In the genomic region with DNA sequence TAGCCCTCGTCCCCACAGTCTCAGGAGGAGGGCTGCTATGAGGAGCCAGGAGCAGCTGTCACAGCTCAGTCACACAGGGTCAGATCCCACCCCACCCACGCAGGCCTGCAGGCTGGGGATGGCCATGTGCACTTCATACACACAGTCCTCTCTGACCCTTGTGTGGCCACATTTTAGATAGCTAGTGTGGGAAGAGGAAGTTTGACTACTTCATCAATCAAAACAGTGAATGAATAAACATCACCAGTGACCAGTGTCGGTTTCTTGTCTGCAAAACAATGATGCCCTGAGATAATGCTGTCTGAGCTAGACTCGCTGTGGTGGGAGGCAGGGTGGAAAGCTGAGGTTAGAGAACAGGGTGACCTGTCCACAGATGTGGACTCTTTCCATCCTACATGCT, we compare ENCODE assay signal across 15 cellular contexts.
A peak's percentile ranks its signal among the peaks of the same experiment; 100 is the strongest.
DNase-seq lines count a peak whose midpoint lies in the region; ATAC-seq and TF ChIP-seq lines count a peak whose summit lies in the region.
"Had no signal": no experiment of that assay in that cellular context is flagged by ENCODE, and none has a peak within 500 bp of the region (broad histone marks: within the 10 kb centered on the region; RNA-seq: fewer than 3 reads in every experiment).

No MANE protein-coding gene starts in this region.

- H3K9me3 ChIP-seq in OCI-LY1 (ENCODE audit: low read length) (no peaks in the 10 kb centered on the region), right lobe of liver (no peaks in the 10 kb centered on the region), testis (no peaks in the 10 kb centered on the region)

- H3K27me3 ChIP-seq in OCI-LY1 (ENCODE audit: insufficient read depth, low read length) (no peaks in the 10 kb centered on the region), right lobe of liver (no peaks in the 10 kb centered on the region), testis (no peaks in the 10 kb centered on the region)

- peak overlapping the region; percentile 29; the same call in 1 of the 2 replicates for H3K9ac ChIP-seq in OCI-LY1 (ENCODE audit: low read length)

- H3F3A ChIP-seq in OCI-LY1 (ENCODE audit: insufficient read depth, low read length): no peaks in the 10 kb centered on the region

- H3K27ac Mint-ChIP-seq in stimulated activated naive CD8-positive, alpha-beta T cell treated with anti-CD3 and anti-CD28 coated beads, Interleukin-15, amount 100 ng/mL, for 72 hours: no peak overlapping the region
- H3K27ac Mint-ChIP-seq: naive thymus-derived CD8-positive, alpha-beta T cell had no signal

- intact Hi-C loops in right lobe of liver (cut with DNase I): loop anchor here (10.0 kb wide), 2 partner anchors 57 to 187 kb away; no protein-coding TSS in a partner anchor
- intact Hi-C loops in testis (cut with DNase I; ENCODE audit: low total_unique reads): loop anchor here (10.0 kb wide), 1 partner anchor 187 kb away; no protein-coding TSS in a partner anchor

- 50% methylated on average over 3 of the region's 4 CpGs for WGBS in right lobe of liver (ENCODE audit: insufficient coverage, low coverage, low lambda C conversion rate, missing lambda C conversion rate)
- 62 to 64% methylated on average over 4 of the region's 4 CpGs for WGBS in testis, 2 donors

- peaks cover 7% of the 10 kb centered on the region for H3K27me3 Mint-ChIP-seq in stimulated activated naive CD8-positive, alpha-beta T cell treated with anti-CD3 and anti-CD28 coated beads, Interleukin-15, amount 100 ng/mL, for 72 hours

- H3K4me1 ChIP-seq in OCI-LY1 (ENCODE audit: insufficient read depth, low read length, severe bottlenecking) (peaks cover 58% of the 10 kb centered on the region), right lobe of liver (peaks cover 0 to 5% (median 0%) of the 10 kb centered on the region in 4 donors), testis (no peaks in the 10 kb centered on the region)

- ATAC-seq in right lobe of liver (peak; percentile 32 to 75 (median 52)), GM19397 (IDR thresholded peaks at IDR 0.05; ENCODE audit: unreplicated experiment) (no peak)
- ATAC-seq in stimulated activated naive CD8-positive, alpha-beta T cell treated with anti-CD3 and anti-CD28 coated beads, Interleukin-15, amount 100 ng/mL, for 72 hours: no peak
- ATAC-seq: left ventricle myocardium superior; naive thymus-derived CD8-positive, alpha-beta T cell had no signal

- H3K4me3 ChIP-seq in OCI-LY1 (ENCODE audit: low read depth, low read length, poor library complexity, severe bottlenecking) (no peak overlapping the region), choroid plexus epithelial cell (ENCODE audit: low read depth, low read length) (no peak overlapping the region), right lobe of liver (no peak overlapping the region), testis (no peak overlapping the region)

- no peak for TF ChIP-seq CTCF in OCI-LY1 (IDR thresholded peaks at IDR 0.05; ENCODE audit: low read length)
- no peak for TF ChIP-seq CTCF in choroid plexus epithelial cell (conservative IDR thresholded peaks at IDR 0.05; ENCODE audit: low read depth, low read length)
- no peak for TF ChIP-seq CTCF in right lobe of liver (IDR thresholded peaks at IDR 0.05)
- no peak for TF ChIP-seq CTCF in testis (IDR thresholded peaks at IDR 0.05)

- H3K4me1 Mint-ChIP-seq in stimulated activated naive CD8-positive, alpha-beta T cell treated with anti-CD3 and anti-CD28 coated beads, Interleukin-15, amount 100 ng/mL, for 72 hours: no peaks in the 10 kb centered on the region
- H3K4me1 Mint-ChIP-seq: naive thymus-derived CD8-positive, alpha-beta T cell had no signal

- H4K20me1 ChIP-seq in OCI-LY1 (ENCODE audit: insufficient read depth, low read length): no peaks in the 10 kb centered on the region

- no peaks in the 10 kb centered on the region for H3K9me3 Mint-ChIP-seq in stimulated activated naive CD8-positive, alpha-beta T cell treated with anti-CD3 and anti-CD28 coated beads, Interleukin-15, amount 100 ng/mL, for 72 hours
- H3K9me3 Mint-ChIP-seq: H9; naive thymus-derived CD8-positive, alpha-beta T cell had no signal

- no peak for TF ChIP-seq POLR2A in right lobe of liver (IDR thresholded peaks at IDR 0.05)
- no peak for TF ChIP-seq POLR2A in testis (IDR thresholded peaks at IDR 0.05)

- no peak overlapping the region for H2AFZ ChIP-seq in OCI-LY1 (ENCODE audit: low read length)

- H3K27ac ChIP-seq in OCI-LY1 (ENCODE audit: low read depth, low read length, poor library complexity, severe bottlenecking) (peak overlapping the region; percentile 53), right lobe of liver (no peak overlapping the region), substantia nigra (ENCODE audit: low read depth, low read length, poor library complexity, severe bottlenecking) (peak overlapping the region; percentile 80), testis (no peak overlapping the region)

- no peak overlapping the region for H3K4me3 Mint-ChIP-seq in stimulated activated naive CD8-positive, alpha-beta T cell treated with anti-CD3 and anti-CD28 coated beads, Interleukin-15, amount 100 ng/mL, for 72 hours
- H3K4me3 Mint-ChIP-seq: H9; naive thymus-derived CD8-positive, alpha-beta T cell had no signal

- no peaks in the 10 kb centered on the region for H3K36me3 ChIP-seq in OCI-LY1 (ENCODE audit: insufficient read depth, low read length)
- no peaks in the 10 kb centered on the region for H3K36me3 ChIP-seq in right lobe of liver
- H3K36me3 ChIP-seq in testis (ENCODE audit: low read depth, missing control alignments): no peaks in the 10 kb centered on the region

- H3K9me2 ChIP-seq in OCI-LY1 (ENCODE audit: low read depth, low read length): no peaks in the 10 kb centered on the region

- H3K79me2 ChIP-seq in OCI-LY1 (ENCODE audit: insufficient read depth, low read length): no peaks in the 10 kb centered on the region

- 0 out of 2 replicates have a peak overlapping the region, but pooled peaks have one; percentile 1 for H3K4me2 ChIP-seq in OCI-LY1 (ENCODE audit: low read length)

- DNase-seq in choroid plexus epithelial cell (ENCODE audit: low read depth): peak; percentile 55
- no peak for DNase-seq in right lobe of liver
- peak in 5 of 49 donors; percentile 3 to 16 (median 10) for DNase-seq in substantia nigra (lab: John Stamatoyannopoulos, UW)
- DNase-seq in testis: no peak
- no peak for DNase-seq in stimulated activated naive CD8-positive, alpha-beta T cell treated with anti-CD3 and anti-CD28 coated beads, Interleukin-15, amount 100 ng/mL, for 72 hours
- DNase-seq: activated gamma-delta T cell; effector memory CD4-positive, alpha-beta T cell; H9; left ventricle myocardium superior; naive thymus-derived CD8-positive, alpha-beta T cell; NCI-H1694; NCI-H446; Right ventricle myocardium superior had no signal

Comparison
In these comparisons a context has a peak if more than half of its experiments do, and no peak if none do; other contexts are left out.
1. H3K27ac ChIP-seq: peak in OCI-LY1 (single experiment) and substantia nigra (single experiment); none in right lobe of liver (0 of 3) and testis (0 of 2).
2. ATAC-seq: peak in right lobe of liver (4 of 4); none in GM19397 (single experiment) and stimulated activated naive CD8-positive, alpha-beta T cell treated with anti-CD3 and anti-CD28 coated beads, Interleukin-15, amount 100 ng/mL, for 72 hours (single experiment).